9 cellular contexts compared by ENCODE assay signal in genomic region chr18:62131305-62131909, GRCh38. TPM values are rescaled to one million over a fixed set of nuclear protein-coding genes. Genes with fewer than 3 reads are reported as not detected.
DNase-seq lines count a peak whose midpoint lies in the region; ATAC-seq and TF ChIP-seq lines count a peak whose summit lies in the region.
"Had no signal": no experiment of that assay in that cellular context is flagged by ENCODE, and none has a peak within 500 bp of the region (broad histone marks: within the 10 kb centered on the region; RNA-seq: fewer than 3 reads in every experiment).

No MANE protein-coding gene starts in this region.

- no peak overlapping the region for H3K9ac ChIP-seq in liver (ENCODE audit: low read depth in 1 of 2, low read length in 2 of 2)
- H3K9ac ChIP-seq: BLaER1 treated with 17β-estradiol and CSF1 and Interleukin-3, amounts not matched to agents 10 nM and 100 nM had no signal

- DNase-seq in NCI-H524 (lab: John Stamatoyannopoulos, UW) (peak; percentile 24 to 48), NCI-H524 treated with DMSO at 0.1 percent for 48 hours (lab: John Stamatoyannopoulos, UW) (no peak), NCI-H2107 (lab: John Stamatoyannopoulos, UW) (peak; percentile 8), chondrocyte (ENCODE audit: low spot score) (no peak)
- peak; percentile 22 to 44 (median 30) for DNase-seq in activated CD4-positive, CD25-positive, alpha-beta regulatory T cell (lab: John Stamatoyannopoulos, UW)
- peak; percentile 32 to 70 (median 34) for DNase-seq in stimulated activated CD4-positive, alpha-beta T cell treated with anti-CD3 and anti-CD28 coated beads, TNF-alpha, amount 100 ng/mL, for 48 hours (ENCODE audit: low read depth in 3 of 3)

- 91% methylated on average over 2 of the region's 2 CpGs for WGBS in liver

- H3K4me3 Mint-ChIP-seq in chondrocyte (ENCODE audit: unreplicated experiment): no peak overlapping the region

- no peaks in the 10 kb centered on the region for H3K9me3 ChIP-seq in liver (ENCODE audit: control insufficient read depth in 4 of 4, low read length in 3 of 4)
- H3K9me3 ChIP-seq: BLaER1 treated with 17β-estradiol and CSF1 and Interleukin-3, amounts not matched to agents 10 nM and 100 nM had no signal

- H3K27me3 Mint-ChIP-seq in chondrocyte (ENCODE audit: low read depth): no peaks in the 10 kb centered on the region

- H3K36me3 Mint-ChIP-seq in chondrocyte (ENCODE audit: low read depth): peaks cover 3% of the 10 kb centered on the region

- peak overlapping the region; percentile 70 for H3K27ac Mint-ChIP-seq in chondrocyte (ENCODE audit: unreplicated experiment)

- no peak overlapping the region for H3K27ac ChIP-seq in liver (ENCODE audit: low read depth in 1 of 2, low read length in 2 of 2)
- H3K27ac ChIP-seq: BLaER1 treated with 17β-estradiol and CSF1 and Interleukin-3, amounts not matched to agents 10 nM and 100 nM had no signal

- peak; percentile 80 for ATAC-seq in HG02759 (IDR thresholded peaks at IDR 0.05; ENCODE audit: unreplicated experiment)

- no peaks in the 10 kb centered on the region for H3K27me3 ChIP-seq in liver (ENCODE audit: control insufficient read depth in 4 of 4, insufficient read depth in 4 of 4, low read length in 3 of 4)
- H3K27me3 ChIP-seq: BLaER1 treated with 17β-estradiol and CSF1 and Interleukin-3, amounts not matched to agents 10 nM and 100 nM had no signal

- peaks cover 0 to 2% (median 0%) of the 10 kb centered on the region in 4 donors for H3K36me3 ChIP-seq in liver (ENCODE audit: control insufficient read depth in 4 of 4, insufficient read depth in 3 of 4, low read depth in 1 of 4, low read length in 3 of 4)

- no peaks in the 10 kb centered on the region for H3K4me1 ChIP-seq in liver (ENCODE audit: control insufficient read depth in 4 of 4, insufficient read depth in 4 of 4, low read length in 3 of 4)
- H3K4me1 ChIP-seq: BLaER1 treated with 17β-estradiol and CSF1 and Interleukin-3, amounts not matched to agents 10 nM and 100 nM had no signal

- no peaks in the 10 kb centered on the region for H3K9me3 Mint-ChIP-seq in chondrocyte (ENCODE audit: low read depth)

- TF ChIP-seq CTCF in chondrocyte (IDR thresholded peaks at IDR 0.05): peak; percentile 99
- TF ChIP-seq CTCF in liver (IDR thresholded peaks at IDR 0.05; ENCODE audit: low read depth, low read length, missing input control): peak; percentile 96

- peaks cover 34% of the 10 kb centered on the region for H3K4me1 Mint-ChIP-seq in chondrocyte (ENCODE audit: low read depth)

- peak; percentile 98 to 99 for TF ChIP-seq RAD21 in liver (IDR thresholded peaks at IDR 0.05)

- no peak overlapping the region for H3K4me3 ChIP-seq in liver (ENCODE audit: low read depth in 1 of 3, low read length in 3 of 3)
- H3K4me3 ChIP-seq: BLaER1 treated with 17β-estradiol and CSF1 and Interleukin-3, amounts not matched to agents 10 nM and 100 nM had no signal

TF ChIP-seq in liver, 16 proteins besides CTCF, POLR2A, EP300 and RAD21:
- TF ChIP-seq NR2F2 (IDR thresholded peaks at IDR 0.05) (no peak), JUND (IDR thresholded peaks at IDR 0.05) (no peak), SP1 (IDR thresholded peaks at IDR 0.05) (no peak), HNF4A (conservative IDR thresholded peaks at IDR 0.05) (no peak), TAF1 (conservative IDR thresholded peaks at IDR 0.05) (no peak), ZBTB33 (IDR thresholded peaks at IDR 0.05) (no peak), REST (IDR thresholded peaks at IDR 0.05) (no peak), FOXA2 (IDR thresholded peaks at IDR 0.05) (no peak), GABPA (IDR thresholded peaks at IDR 0.05 in 1 of 2, conservative IDR thresholded peaks at IDR 0.05 in 1 of 2) (no peak), YY1 (IDR thresholded peaks at IDR 0.05) (no peak), HNF4G (IDR thresholded peaks at IDR 0.05) (no peak)

RNA-seq across cellular contexts. Expression of gene PIGN, which starts 55.4 kb away (rescaled TPM):
- total RNA-seq in chondrocyte: 27.3 to 37.2 TPM (median 28.0 TPM) in 3 replicates
- 10 to 100 TPM; 19.2 to 20.6 TPM for total RNA-seq in liver
- 1 to 10 TPM; 5.1 to 5.9 TPM for polyA plus RNA-seq in liver

RNA-seq across cellular contexts. Expression of gene RELCH, which starts 55.6 kb away (rescaled TPM):
- total RNA-seq in chondrocyte (15.2 to 22.6 TPM (median 16.2 TPM) in 3 replicates), liver (10 to 100 TPM; 17.5 to 21.7 TPM)
- 1 to 10 TPM; 4.3 to 4.6 TPM for polyA plus RNA-seq in liver

Comparison
In these comparisons a context has a peak if more than half of its experiments do, and no peak if none do; other contexts are left out.
1. DNase-seq: peak in NCI-H524 (2 of 2), NCI-H2107 (single experiment), activated CD4-positive, CD25-positive, alpha-beta regulatory T cell (4 of 4) and stimulated activated CD4-positive, alpha-beta T cell treated with anti-CD3 and anti-CD28 coated beads, TNF-alpha, amount 100 ng/mL, for 48 hours (3 of 3); none in NCI-H524 treated with DMSO at 0.1 percent for 48 hours (single experiment) and chondrocyte (single experiment).